24 cellular contexts compared by ENCODE assay signal in genomic region chr1:163588796-163589195, GRCh38.
"Had no signal": no experiment of that assay in that cellular context is flagged by ENCODE, and none has a peak within 500 bp of the region (broad histone marks: within the 10 kb centered on the region; RNA-seq: fewer than 3 reads in every experiment).

No MANE protein-coding gene starts in this region.

- H3K27ac Mint-ChIP-seq: dendritic cell treated with granulocyte-macrophage colony-stimulating factor and Interleukin-4, amounts not matched to agents 40 ng/mL and 50 ng/mL, for 4 days; effector memory CD8-positive, alpha-beta T cell; endodermal cell; naive thymus-derived CD4-positive, alpha-beta T cell; natural killer cell had no signal

- H3K36me3 ChIP-seq: esophagus squamous epithelium, gastrocnemius medialis, heart right ventricle, left lung, lower lobe of right lung had no signal

- H3K27me3 Mint-ChIP-seq: dendritic cell treated with granulocyte-macrophage colony-stimulating factor and Interleukin-4, amounts not matched to agents 40 ng/mL and 50 ng/mL, for 4 days; effector memory CD8-positive, alpha-beta T cell had no signal

- H3K4me1 Mint-ChIP-seq: naive thymus-derived CD4-positive, alpha-beta T cell; natural killer cell had no signal

- H3K9me3 Mint-ChIP-seq: dendritic cell treated with granulocyte-macrophage colony-stimulating factor and Interleukin-4, amounts not matched to agents 40 ng/mL and 50 ng/mL, for 4 days had no signal

- H3K27me3 ChIP-seq: esophagus squamous epithelium, gastrocnemius medialis, heart right ventricle, left lung had no signal

- H3K4me3 ChIP-seq: esophagus squamous epithelium, gastrocnemius medialis, heart right ventricle, left lung, lower lobe of right lung had no signal

- H3K36me3 Mint-ChIP-seq: naive thymus-derived CD4-positive, alpha-beta T cell; natural killer cell had no signal

- H3K4me1 ChIP-seq: esophagus squamous epithelium, gastrocnemius medialis, left lung, lower lobe of right lung had no signal

- H3K9me3 ChIP-seq: esophagus squamous epithelium, gastrocnemius medialis, heart right ventricle, lower lobe of right lung had no signal

- H3K27ac ChIP-seq: epithelial cell of prostate, esophagus squamous epithelium, gastrocnemius medialis, heart right ventricle, left lung, lower lobe of right lung had no signal

- ATAC-seq: effector memory CD8-positive, alpha-beta T cell; esophagus mucosa; gastrocnemius medialis; heart right ventricle; left cardiac atrium; left lung; left ventricle myocardium superior; lower lobe of right lung; naive thymus-derived CD4-positive, alpha-beta T cell; natural killer cell had no signal

- DNase-seq: cortex of kidney; effector CD8-positive, alpha-beta T cell; effector memory CD8-positive, alpha-beta T cell; endodermal cell; erythroblast; esophagus squamous epithelium; foreskin fibroblast; foreskin melanocyte; gastrocnemius medialis; glutamatergic neuron; head of caudate nucleus; heart right ventricle; hippocampal formation; left cardiac atrium; left lung; left ventricle myocardium superior; lower lobe of right lung; mesenchymal stem cell; midbrain; naive thymus-derived CD4-positive, alpha-beta T cell; natural killer cell had no signal

- H3K4me3 Mint-ChIP-seq: dendritic cell treated with granulocyte-macrophage colony-stimulating factor and Interleukin-4, amounts not matched to agents 40 ng/mL and 50 ng/mL, for 4 days; effector memory CD8-positive, alpha-beta T cell; endodermal cell; naive thymus-derived CD4-positive, alpha-beta T cell; natural killer cell had no signal
